10 cellular contexts compared by ENCODE assay signal in genomic region chr13:51396352-51396751, GRCh38. TPM values are rescaled to one million over a fixed set of nuclear protein-coding genes. Genes with fewer than 3 reads are reported as not detected.
DNase-seq lines count a peak whose midpoint lies in the region; ATAC-seq, FAIRE-seq and TF ChIP-seq lines count a peak whose summit lies in the region.
"Had no signal": no experiment of that assay in that cellular context is flagged by ENCODE, and none has a peak within 500 bp of the region (broad histone marks: within the 10 kb centered on the region; RNA-seq: fewer than 3 reads in every experiment).

No MANE protein-coding gene starts in this region.

- H3K27me3 ChIP-seq in K562 (ENCODE audit: control insufficient read depth in 2 of 2, insufficient read depth in 2 of 2, low read length in 2 of 2): no peaks in the 10 kb centered on the region
- H3K27me3 ChIP-seq in MG63: no peaks in the 10 kb centered on the region
- H3K27me3 ChIP-seq: BLaER1 had no signal

- TF ChIP-seq EP300 in K562 (IDR thresholded peaks at IDR 0.05; ENCODE audit: low read length): peak; percentile 32; the same call in 1 of the 2 replicates

- no TSS peak for BruUV-seq in K562 (replicated peaks; lab: Mats Ljungman, UMichigan)

- no peak for TF ChIP-seq RAD21 in K562 (CRISPR knock-in tag; conservative IDR thresholded peaks at IDR 0.05 in 1 of 2, IDR thresholded peaks at IDR 0.05 in 1 of 2)

- no peak overlapping the region for H3K4me3 ChIP-seq in K562
- H3K4me3 ChIP-seq in MG63: no peak overlapping the region
- H3K4me3 ChIP-seq: BLaER1 had no signal

- TF ChIP-seq CTCF in K562 (IDR thresholded peaks at IDR 0.05 in 2 of 3, conservative IDR thresholded peaks at IDR 0.05 in 1 of 3; ENCODE audit: insufficient read depth in 2 of 3, low read depth in 1 of 3, low read length in 3 of 3) (no peak), type B pancreatic cell (conservative IDR thresholded peaks at IDR 0.05) (no peak), mesothelial cell of epicardium (IDR thresholded peaks at IDR 0.05; ENCODE audit: unreplicated experiment) (no peak)

- no peaks in the 10 kb centered on the region for H3K9me3 ChIP-seq in K562 (replicated peaks; ENCODE audit: control insufficient read depth, insufficient read depth, low read depth, low read length)
- H3K9me3 ChIP-seq in MG63: no peaks in the 10 kb centered on the region
- H3K9me3 ChIP-seq: BLaER1 had no signal

- H3K9ac ChIP-seq in K562 (ENCODE audit: insufficient read depth in 1 of 2, low read depth in 2 of 2, low read length in 2 of 2): no peak overlapping the region
- H3K9ac ChIP-seq: BLaER1 had no signal

- H3K4me1 ChIP-seq in K562 (replicated peaks in 1 of 2; ENCODE audit: control insufficient read depth in 2 of 2, insufficient read depth in 2 of 2, low read length in 2 of 2): peaks cover 0 to 4% of the 10 kb centered on the region in 2 experiments; a peak in 1 of 5 replicates

- TF ChIP-seq POLR2A in K562 (conservative IDR thresholded peaks at IDR 0.05): no peak

- H3K9me3 Mint-ChIP-seq in activated naive CD4-positive, alpha-beta T cell treated with anti-CD3 and anti-CD28 coated beads, Interleukin-2, amount 50 U/mL, for 24 hours: no peaks in the 10 kb centered on the region
- H3K9me3 Mint-ChIP-seq in type B pancreatic cell: no peaks in the 10 kb centered on the region
- H3K9me3 Mint-ChIP-seq in mesothelial cell of epicardium: peaks cover 12% of the 10 kb centered on the region

- no peak for DNase-seq in activated naive CD4-positive, alpha-beta T cell treated with anti-CD3 and anti-CD28 coated beads, Interleukin-2, amount 50 U/mL, for 16 hours
- DNase-seq in K562 (ENCODE audit: extremely low read depth in 1 of 4, low spot score in 3 of 4) (no peak), type B pancreatic cell (ENCODE audit: extremely low spot score, unreplicated experiment) (no peak), mesothelial cell of epicardium (ENCODE audit: low spot score in 2 of 2, unreplicated experiment in 2 of 2) (no peak), MG63 (no peak)
- DNase-seq in activated T-cell treated with anti-CD3 and anti-CD28 coated beads, Interleukin-2, amount 50 U/mL, for 48 hours: no peak
- DNase-seq: left cardiac atrium had no signal

- no peak overlapping the region for H3K4me2 ChIP-seq in K562 (ENCODE audit: insufficient read depth, low read length)
- H3K4me2 ChIP-seq: BLaER1 had no signal

- H3K36me3 Mint-ChIP-seq in activated naive CD4-positive, alpha-beta T cell treated with anti-CD3 and anti-CD28 coated beads, Interleukin-2, amount 50 U/mL, for 24 hours: peaks cover 19% of the 10 kb centered on the region
- peaks cover 7% of the 10 kb centered on the region for H3K36me3 Mint-ChIP-seq in type B pancreatic cell
- peaks cover 4% of the 10 kb centered on the region for H3K36me3 Mint-ChIP-seq in mesothelial cell of epicardium

- peaks cover 71% of the 10 kb centered on the region for H3K4me1 Mint-ChIP-seq in activated naive CD4-positive, alpha-beta T cell treated with anti-CD3 and anti-CD28 coated beads, Interleukin-2, amount 50 U/mL, for 24 hours
- peaks cover 25% of the 10 kb centered on the region for H3K4me1 Mint-ChIP-seq in type B pancreatic cell (ENCODE audit: unreplicated experiment)
- peaks cover 13% of the 10 kb centered on the region for H3K4me1 Mint-ChIP-seq in mesothelial cell of epicardium

- ATAC-seq in HG03469 (IDR thresholded peaks at IDR 0.05; ENCODE audit: unreplicated experiment) (peak; percentile 78), K562 (peak; percentile 89)

- intact Hi-C loops in K562 (cut with micrococcal nuclease): no loop called here

- CTCF ChIA-PET in K562 (lab: Yijun Ruan, JAX; ENCODE audit: low intra/inter-chr PET ratio): no interaction called here

- no peaks in the 10 kb centered on the region for H3K27me3 Mint-ChIP-seq in activated naive CD4-positive, alpha-beta T cell treated with anti-CD3 and anti-CD28 coated beads, Interleukin-2, amount 50 U/mL, for 24 hours
- H3K27me3 Mint-ChIP-seq in type B pancreatic cell: no peaks in the 10 kb centered on the region
- H3K27me3 Mint-ChIP-seq in mesothelial cell of epicardium (ENCODE audit: low read depth): no peaks in the 10 kb centered on the region

- no peaks in the 10 kb centered on the region for H3K9me1 ChIP-seq in K562 (ENCODE audit: control insufficient read depth, insufficient read depth, low read length)

- H4K20me1 ChIP-seq in K562 (replicated peaks; ENCODE audit: control insufficient read depth, insufficient read depth, low read length): no peaks in the 10 kb centered on the region

- H3K27ac Mint-ChIP-seq in activated naive CD4-positive, alpha-beta T cell treated with anti-CD3 and anti-CD28 coated beads, Interleukin-2, amount 50 U/mL, for 24 hours: peak overlapping the region; percentile 76
- H3K27ac Mint-ChIP-seq in type B pancreatic cell (peak overlapping the region; percentile 57), mesothelial cell of epicardium (no peak overlapping the region)

- POLR2A ChIA-PET in K562 (lab: Yijun Ruan, JAX): no interaction called here

- H3K4me3 Mint-ChIP-seq in activated naive CD4-positive, alpha-beta T cell treated with anti-CD3 and anti-CD28 coated beads, Interleukin-2, amount 50 U/mL, for 24 hours: no peak overlapping the region
- H3K4me3 Mint-ChIP-seq in type B pancreatic cell (no peak overlapping the region), mesothelial cell of epicardium (no peak overlapping the region)

- H2AFZ ChIP-seq in K562 (ENCODE audit: low read depth, low read length): no peak overlapping the region

- peaks cover 65% of the 10 kb centered on the region for H3K79me2 ChIP-seq in K562 (ENCODE audit: control insufficient read depth, insufficient read depth, low read length)

- in situ Hi-C loops in K562 (cut with MboI): no loop called here

- no peak for FAIRE-seq in K562 (lab: Jason Lieb, UNC)

- H3K36me3 ChIP-seq in K562 (ENCODE audit: control insufficient read depth, insufficient read depth, low read length) (peaks cover 13% of the 10 kb centered on the region; the same call in 2 of the 3 replicates), MG63 (peaks cover 19% of the 10 kb centered on the region)

- H3K27ac ChIP-seq in K562 (ENCODE audit: extremely low read depth, low read depth, low read length): no peak overlapping the region
- H3K27ac ChIP-seq: BLaER1 had no signal

- WGBS in K562 (ENCODE audit: insufficient coverage, low coverage, missing lambda C conversion rate): 50% methylated on average over 1 of the region's 2 CpGs

TF ChIP-seq in K562, 482 proteins besides CTCF, POLR2A, EP300 and RAD21 (continues in another document):
- TF ChIP-seq ZNF644 (tag; IDR thresholded peaks at IDR 0.05; ENCODE audit: low read depth) (no peak), KLF6 (CRISPR knock-in tag; IDR thresholded peaks at IDR 0.05; ENCODE audit: borderline replicate concordance) (no peak), POLR2H (tag; IDR thresholded peaks at IDR 0.05; ENCODE audit: low read depth) (peak; percentile 57)

RNA-seq across cellular contexts. Expression of gene INTS6, which starts 56.5 kb away (rescaled TPM):
- 33.4 and 73.0 TPM in 2 replicates for total RNA-seq in K562 (2011; cell fraction: chromatin; rRNA removed; ENCODE audit: low replicate concordance)
- 16.3 and 18.5 TPM in 2 replicates for total RNA-seq in K562 (2011; cell fraction: nucleolus; rRNA removed)
- total RNA-seq in K562 (2011; cell fraction: nucleoplasm; rRNA removed): 31.1 and 64.3 TPM in 2 replicates
- total RNA-seq in K562 (2014; rRNA removed): 14.6 and 17.1 TPM in 2 replicates
- 23.8 and 24.5 TPM in 2 replicates for total RNA-seq in K562 (2014; rRNA removed; fragmentation: Illumina TruSeq; extraction: Trizol)
- total RNA-seq in K562 (2015; rRNA removed; fragmentation: Illumina TruSeq; extraction: Trizol): 27.4 and 29.8 TPM in 2 replicates
- 20.2 and 22.6 TPM in 2 replicates for total RNA-seq in K562 (2021)
- polyA plus RNA-seq in K562 (2011; rRNA removed): 19.3 and 19.7 TPM in 2 replicates
- 4.5 and 5.9 TPM in 2 replicates for polyA plus RNA-seq in K562 (2011; cell fraction: cytosol; rRNA removed)
- 21.5 and 22.7 TPM in 2 replicates for polyA plus RNA-seq in K562 (2011; cell fraction: nucleus; rRNA removed)
- 10.8 and 13.5 TPM in 2 replicates for polyA plus RNA-seq in K562 (2012)
- 16.1 TPM in 2 replicates for polyA plus RNA-seq in K562 (2014; fragmentation: Illumina TruSeq; extraction: Trizol)
- 1 to 10 TPM; 3.7 to 4.3 TPM for polyA plus RNA-seq in K562 (2014; fragmentation: Nextera tagmentation; extraction: Ambion mirVana)
- polyA plus RNA-seq in K562 (2014; rRNA removed): 9.5 and 13.6 TPM in 2 replicates
- 82.3 and 93.2 TPM in 2 replicates for polyA minus RNA-seq in K562 (2011; rRNA and poly(A)+ RNA removed)
- polyA minus RNA-seq in K562 (2011; cell fraction: cytosol; rRNA and poly(A)+ RNA removed): 11.0 and 18.1 TPM in 2 replicates
- 38.2 and 57.1 TPM in 2 replicates for polyA minus RNA-seq in K562 (2011; cell fraction: nucleus; rRNA and poly(A)+ RNA removed)
- 34.6 and 44.7 TPM in 2 replicates for total RNA-seq in type B pancreatic cell (ENCODE audit: low replicate concordance)
- 38.1 to 39.6 TPM (median 38.7 TPM) in 3 replicates for total RNA-seq in mesothelial cell of epicardium
- total RNA-seq in MG63 (2014; rRNA removed; shearing (Covaris generic); ENCODE audit: low replicate concordance): 15.6 and 22.6 TPM in 2 replicates

RNA-seq across cellular contexts. Expression of gene SERPINE3, which starts 56.9 kb away (rescaled TPM):
- not detected in 2 replicates for total RNA-seq in K562 (2011; cell fraction: chromatin; rRNA removed; ENCODE audit: low replicate concordance)
- total RNA-seq in K562 (2011; cell fraction: nucleolus; rRNA removed): not detected in 2 replicates
- total RNA-seq in K562 (2011; cell fraction: nucleoplasm; rRNA removed): not detected in 2 replicates
- total RNA-seq in K562 (2014; rRNA removed): not detected in 2 replicates
- total RNA-seq in K562 (2014; rRNA removed; fragmentation: Illumina TruSeq; extraction: Trizol): not detected in 2 replicates
- not detected in 2 replicates for total RNA-seq in K562 (2015; rRNA removed; fragmentation: Illumina TruSeq; extraction: Trizol)
- total RNA-seq in K562 (2021): not detected in 2 replicates
- not detected in 2 replicates for polyA plus RNA-seq in K562 (2011; rRNA removed)
- polyA plus RNA-seq in K562 (2011; cell fraction: cytosol; rRNA removed): not detected in 2 replicates
- polyA plus RNA-seq in K562 (2011; cell fraction: nucleus; rRNA removed): not detected in 2 replicates
- polyA plus RNA-seq in K562 (2012): not detected in 2 replicates
- not detected in 2 replicates for polyA plus RNA-seq in K562 (2014; fragmentation: Illumina TruSeq; extraction: Trizol)
- not detected for polyA plus RNA-seq in K562 (2014; fragmentation: Nextera tagmentation; extraction: Ambion mirVana)
- polyA plus RNA-seq in K562 (2014; rRNA removed): not detected in 2 replicates
- polyA minus RNA-seq in K562 (2011; rRNA and poly(A)+ RNA removed): not detected in 2 replicates
- not detected in 2 replicates for polyA minus RNA-seq in K562 (2011; cell fraction: cytosol; rRNA and poly(A)+ RNA removed)
- polyA minus RNA-seq in K562 (2011; cell fraction: nucleus; rRNA and poly(A)+ RNA removed): not detected in 2 replicates
- total RNA-seq in type B pancreatic cell (ENCODE audit: low replicate concordance): 0.12 and 0.36 TPM in 2 replicates
- total RNA-seq in mesothelial cell of epicardium: 0.22 to 0.31 TPM in 2 of 3 replicates, not detected in the other
- not detected in 2 replicates for total RNA-seq in MG63 (2014; rRNA removed; shearing (Covaris generic); ENCODE audit: low replicate concordance)
- total RNA-seq: left cardiac atrium had no signal
